In genomic region chr15:66080791-66081475, GRCh38 we compare ENCODE assay signal across 10 cellular contexts.
DNase-seq lines count a peak whose midpoint lies in the region; ATAC-seq, FAIRE-seq and TF ChIP-seq lines count a peak whose summit lies in the region.
"Had no signal": no experiment of that assay in that cellular context is flagged by ENCODE, and none has a peak within 500 bp of the region (broad histone marks: within the 10 kb centered on the region; RNA-seq: fewer than 3 reads in every experiment).

No MANE protein-coding gene starts in this region.

- TF ChIP-seq CTCF in chondrocyte (IDR thresholded peaks at IDR 0.05) (peak; percentile 58), lower leg skin (IDR thresholded peaks at IDR 0.05) (no peak)

- H3K4me3 Mint-ChIP-seq in chondrocyte (ENCODE audit: unreplicated experiment): no peak overlapping the region
- H3K4me3 Mint-ChIP-seq: T-helper 17 cell had no signal

- H3K27me3 Mint-ChIP-seq in chondrocyte (ENCODE audit: low read depth): peaks cover 32% of the 10 kb centered on the region

- no peak for ATAC-seq in GM21723 (IDR thresholded peaks at IDR 0.05; ENCODE audit: unreplicated experiment)
- ATAC-seq: T-helper 17 cell had no signal

- TF ChIP-seq POLR2A in GM12892 (IDR thresholded peaks at IDR 0.05; ENCODE audit: low read depth, low read length): no peak
- no peak for TF ChIP-seq POLR2A in lower leg skin (IDR thresholded peaks at IDR 0.05)

- peaks cover 3% of the 10 kb centered on the region for H3K36me3 Mint-ChIP-seq in chondrocyte (ENCODE audit: low read depth)

- H3K27ac Mint-ChIP-seq in chondrocyte (ENCODE audit: unreplicated experiment): peak overlapping the region; percentile 85
- H3K27ac Mint-ChIP-seq: T-helper 17 cell had no signal

- H3K4me3 ChIP-seq in lower leg skin (ENCODE audit: low read depth, poor library complexity, severe bottlenecking): no peak overlapping the region

- peak; percentile 42 for DNase-seq in Caki2 (ENCODE audit: low read depth)
- peak; percentile 53 for DNase-seq in LoVo (ENCODE audit: low spot score)
- peak; percentile 91 for DNase-seq in chondrocyte (ENCODE audit: low spot score)
- peak; percentile 52 for DNase-seq in myocyte (ENCODE audit: low read depth)
- DNase-seq in GM12892 (ENCODE audit: insufficient read length): no peak
- DNase-seq in Kasumi-1 (lab: John Stamatoyannopoulos, UW): no peak
- DNase-seq in lower leg skin (ENCODE audit: low spot score in 2 of 2): no peak
- DNase-seq: GDM1, T-helper 17 cell had no signal

- in situ Hi-C loops in Caki2 (cut with HindIII; ENCODE audit: low pct_unique_long_range_greater_than_20kb, low sequenced_read_pairs): no loop called here

- intact Hi-C loops in lower leg skin (cut with DNase I; ENCODE audit: low total_unique reads): no loop called here

- H3K4me1 Mint-ChIP-seq in chondrocyte (ENCODE audit: low read depth): peaks cover 12% of the 10 kb centered on the region
- H3K4me1 Mint-ChIP-seq: T-helper 17 cell had no signal

- no peaks in the 10 kb centered on the region for H3K9me3 Mint-ChIP-seq in chondrocyte (ENCODE audit: low read depth)

- WGBS in lower leg skin, 2 donors: 45 to 57% methylated on average over 24 of the region's 24 CpGs

- FAIRE-seq in GM12892 (lab: Jason Lieb, UNC): no peak

Comparison
In these comparisons a context has a peak if more than half of its experiments do, and no peak if none do; other contexts are left out.
1. DNase-seq: peak in Caki2 (single experiment), LoVo (single experiment), chondrocyte (single experiment) and myocyte (single experiment); none in GM12892 (single experiment), Kasumi-1 (0 of 2) and lower leg skin (0 of 2).